Comparison of ENCODE assay signal across 8 cellular contexts in genomic region chr12:49705479-49706267, GRCh38. TPM values are rescaled to one million over a fixed set of nuclear protein-coding genes. Genes with fewer than 3 reads are reported as not detected.
DNase-seq lines count a peak whose midpoint lies in the region; ATAC-seq, FAIRE-seq and TF ChIP-seq lines count a peak whose summit lies in the region.

No MANE protein-coding gene starts in this region.

- TF ChIP-seq RAD21 in GM12878 (IDR thresholded peaks at IDR 0.05; ENCODE audit: insufficient read depth, low read depth, low read length), result peak; percentile 16; the same call in 1 of the 2 replicates

- CTCF ChIA-PET in GM12878 (lab: Yijun Ruan, JAX), result interaction anchor here (0.6 to 17.7 kb wide), 16 partner anchors 8 to 134 kb away, joined by 3 to 486 read pairs (median 5); partner anchors contain the start of genes PRPF40B and TMBIM6

- DNase-seq in GM12865 (ENCODE audit: low read depth), result peak; percentile 80
- peak; percentile 97 for DNase-seq in NCI-H82 (lab: John Stamatoyannopoulos, UW)
- DNase-seq in GM12878 (ENCODE audit: low read depth, low spot score), result no peak
- DNase-seq in islet precursor cell, result peak; percentile 92
- peak; percentile 48 for DNase-seq in stimulated activated CD4-positive, alpha-beta T cell treated with anti-CD3 and anti-CD28 coated beads, Interleukin-15, amount 100 ng/mL, for 24 hours

- H3K9me3 ChIP-seq in GM12878 (replicated peaks; ENCODE audit: control insufficient read depth, insufficient read depth, low read length), result no peaks in the 10 kb centered on the region

- peak overlapping the region; percentile 77 for H3K4me3 ChIP-seq in GM12865 (ENCODE audit: low read depth, low read length)
- H3K4me3 ChIP-seq in GM12878, result peak overlapping the region; percentile 96

- TF ChIP-seq CTCF in GM12865 (IDR thresholded peaks at IDR 0.05; ENCODE audit: insufficient read depth, low read depth, low read length, missing control alignments) (no peak), GM12878 (IDR thresholded peaks at IDR 0.05 in 2 of 3, conservative IDR thresholded peaks at IDR 0.05 in 1 of 3; ENCODE audit: control insufficient read depth in 2 of 3, extremely low read depth in 1 of 3, insufficient read depth in 1 of 3, low read depth in 3 of 3, low read length in 3 of 3) (peak in 1 of 3 experiments; percentile 28; a peak in 1 of 6 replicates)

- BruUV-seq in GM12878 (replicated peaks; lab: Mats Ljungman, UMichigan), result TSS peak; percentile 89

- intact Hi-C loops in GM12878 (cut with micrococcal nuclease; ENCODE audit: unreplicated experiment), result loop anchor here (2.0 to 5.0 kb wide), 4 partner anchors 35 to 338 kb away; partner anchors contain the start of genes MCRS1, SPATS2 and TMBIM6

- no peak overlapping the region for H2AFZ ChIP-seq in GM12878 (ENCODE audit: control insufficient read depth, low read depth, low read length)

- in situ Hi-C loops in GM12878 (cut with MboI), result loop anchor here (5.0 kb wide), 1 partner anchor 63 kb away; no protein-coding TSS in a partner anchor

- POLR2A ChIA-PET in GM12878 (lab: Charles Lee), result interaction anchor here (0.9 to 7.2 kb wide), 17 partner anchors 11 to 339 kb away, joined by 3 to 166 read pairs (median 15); partner anchors contain the start of genes PRPF40B, SPATS2 and TMBIM6

- H3K27ac ChIP-seq in GM12878 (ENCODE audit: control insufficient read depth, insufficient read depth), result peak overlapping the region; percentile 82

- H3K4me1 ChIP-seq in GM12878 (ENCODE audit: control insufficient read depth, insufficient read depth, low read length), result peaks cover 29% of the 10 kb centered on the region

- RAD21 ChIA-PET in GM12878 (lab: Charles Lee; ENCODE audit: unreplicated experiment), result interaction anchor here (0.6 to 9.7 kb wide), 20 partner anchors 8 to 347 kb away, joined by 3 to 167 read pairs (median 12); partner anchors contain the start of genes PRPF40B, SPATS2 and TMBIM6

- SMC1A ChIA-PET in GM12878 (lab: Charles Lee; ENCODE audit: uncharacterized antibody, unreplicated experiment), result interaction anchor here (0.6 to 13.8 kb wide), 19 partner anchors 11 to 526 kb away, joined by 3 to 191 read pairs (median 7); partner anchors contain the start of genes PRPF40B and TMBIM6

- WGBS in GM12878 (ENCODE audit: insufficient coverage, insufficient replicate concordance, low lambda C conversion rate, missing lambda C conversion rate), result under 1% methylated on average over 13 of the region's 13 CpGs

- ATAC-seq in GM12878 (peak; percentile 50), GM19455 (IDR thresholded peaks at IDR 0.05; ENCODE audit: unreplicated experiment) (no peak), HG03354 (IDR thresholded peaks at IDR 0.05; ENCODE audit: poor library complexity, severe bottlenecking, unreplicated experiment) (no peak), GM18868 (IDR thresholded peaks at IDR 0.05; ENCODE audit: unreplicated experiment) (no peak)

- peaks cover 65% of the 10 kb centered on the region for H3K79me2 ChIP-seq in GM12878 (ENCODE audit: control insufficient read depth, insufficient read depth, low read length)

- H3K4me2 ChIP-seq in GM12878 (ENCODE audit: control insufficient read depth, insufficient read depth), result peak overlapping the region; percentile 93

- TF ChIP-seq POLR2A in GM12878 (IDR thresholded peaks at IDR 0.05; ENCODE audit: low read depth, low read length), result peak; percentile 80

- 0 out of 4 replicates have a peak, but pooled peaks of 1 of the 2 experiments have one; percentile 7 for TF ChIP-seq EP300 in GM12878 (IDR thresholded peaks at IDR 0.05; ENCODE audit: borderline replicate concordance in 1 of 2, control insufficient read depth in 1 of 2, low read depth in 2 of 2, low read length in 2 of 2)

- no peaks in the 10 kb centered on the region for H3K27me3 ChIP-seq in GM12878 (replicated peaks in 1 of 2; ENCODE audit: control insufficient read depth in 2 of 2, insufficient read depth in 2 of 2, low read length in 1 of 2)

- no peaks in the 10 kb centered on the region for H4K20me1 ChIP-seq in GM12878 (ENCODE audit: control insufficient read depth, insufficient read depth)

- H3K9ac ChIP-seq in GM12878 (ENCODE audit: control insufficient read depth, insufficient read depth, low read length), result peak overlapping the region; percentile 88

- peak; percentile 83 for FAIRE-seq in GM12878 (lab: Jason Lieb, UNC)

- H3K36me3 ChIP-seq in GM12878 (ENCODE audit: control insufficient read depth in 2 of 2, insufficient read depth in 2 of 2, low read length in 1 of 2), result no peaks in the 10 kb centered on the region

TF ChIP-seq in GM12878, 131 proteins besides CTCF, POLR2A, EP300 and RAD21 (continues in another document):
- TF ChIP-seq BHLHE40 (IDR thresholded peaks at IDR 0.05; ENCODE audit: borderline replicate concordance in 1 of 2, low read depth in 2 of 2, low read length in 1 of 2), result no peak; a peak in 2 of 4 replicates
- TF ChIP-seq KLF5 (IDR thresholded peaks at IDR 0.05; ENCODE audit: partially characterized antibody), result no peak
- TF ChIP-seq MLLT1 (IDR thresholded peaks at IDR 0.05), result no peak; the same call in 1 of the 2 replicates
- TF ChIP-seq KAT2A (conservative IDR thresholded peaks at IDR 0.05; ENCODE audit: control insufficient read depth, low read depth, low read length), result no peak
- 0 out of 2 replicates have a peak, but pooled peaks have one; percentile 17 for TF ChIP-seq SIN3A (IDR thresholded peaks at IDR 0.05; ENCODE audit: low read depth, low read length)
- TF ChIP-seq SREBF2 (IDR thresholded peaks at IDR 0.05; ENCODE audit: low read length), result no peak
- TF ChIP-seq ELK1 (IDR thresholded peaks at IDR 0.05; ENCODE audit: low read depth, low read length), result no peak

RNA-seq across cellular contexts. Expression of gene FMNL3, which starts 1.5 kb away (rescaled TPM):
- total RNA-seq in GM12878 (2013; cell fraction: nucleolus; rRNA removed), result 182 and 205 TPM in 2 replicates
- total RNA-seq in GM12878 (2014; rRNA removed) (44.1 and 46.8 TPM in 2 replicates), GM12878 (2014; rRNA removed; fragmentation: Illumina TruSeq; extraction: Trizol) (29.1 and 29.2 TPM in 2 replicates), GM12878 (2021) (60.5 and 64.9 TPM in 2 replicates)
- 19.3 TPM for polyA plus RNA-seq in GM12878 (2011; ENCODE audit: low read depth)
- polyA plus RNA-seq in GM12878 (2011; rRNA removed) (40.6 and 47.6 TPM in 2 replicates), GM12878 (2014; fragmentation: Illumina TruSeq; extraction: Trizol) (35.3 and 40.6 TPM in 2 replicates), GM12878 (2014; fragmentation: Nextera tagmentation; extraction: Ambion mirVana) (1 to 10 TPM; 3.0 to 5.3 TPM), GM12878 (2014; rRNA removed) (32.6 and 35.0 TPM in 2 replicates), GM12878 (2016; fragmentation: Nextera tagmentation; extraction: Ambion mirVana) (10 to 100 TPM; 15.1 to 15.7 TPM)
- 40.6 and 44.7 TPM in 2 replicates for polyA plus RNA-seq in GM12878 (2011; cell fraction: cytosol; rRNA removed)
- 131 and 157 TPM in 2 replicates for polyA plus RNA-seq in GM12878 (2011; cell fraction: nucleus; rRNA removed)
- 33.5 and 36.8 TPM in 2 replicates for polyA plus RNA-seq in GM12878 (2012)
- polyA minus RNA-seq in GM12878 (2011; rRNA and poly(A)+ RNA removed), result 105 and 132 TPM in 2 replicates
- polyA minus RNA-seq in GM12878 (2011; cell fraction: cytosol; rRNA and poly(A)+ RNA removed), result 41.7 and 48.0 TPM in 2 replicates
- polyA minus RNA-seq in GM12878 (2011; cell fraction: nucleus; rRNA and poly(A)+ RNA removed), result 46.2 and 54.0 TPM in 2 replicates

RNA-seq across cellular contexts. Expression of gene TMBIM6, which starts 35.7 kb away (rescaled TPM):
- 355 and 369 TPM in 2 replicates for total RNA-seq in GM12878 (2013; cell fraction: nucleolus; rRNA removed)
- total RNA-seq in GM12878 (2014; rRNA removed), result 231 and 268 TPM in 2 replicates
- 221 and 224 TPM in 2 replicates for total RNA-seq in GM12878 (2014; rRNA removed; fragmentation: Illumina TruSeq; extraction: Trizol)
- 302 and 306 TPM in 2 replicates for total RNA-seq in GM12878 (2021)
- polyA plus RNA-seq in GM12878 (2011; ENCODE audit: low read depth), result 226 TPM
- polyA plus RNA-seq in GM12878 (2011; rRNA removed), result 505 and 603 TPM in 2 replicates
- polyA plus RNA-seq in GM12878 (2011; cell fraction: cytosol; rRNA removed), result 335 and 461 TPM in 2 replicates
- polyA plus RNA-seq in GM12878 (2011; cell fraction: nucleus; rRNA removed), result 251 and 330 TPM in 2 replicates
- 221 and 351 TPM in 2 replicates for polyA plus RNA-seq in GM12878 (2012)
- polyA plus RNA-seq in GM12878 (2014; fragmentation: Illumina TruSeq; extraction: Trizol), result 308 and 371 TPM in 2 replicates
- polyA plus RNA-seq in GM12878 (2014; fragmentation: Nextera tagmentation; extraction: Ambion mirVana), result 1,000 to 10,000 TPM in 1 of 2 experiments, 100 to 1,000 TPM in 1; 853 to 1,192 TPM
- polyA plus RNA-seq in GM12878 (2014; rRNA removed), result 220 and 242 TPM in 2 replicates
- polyA plus RNA-seq in GM12878 (2016; fragmentation: Nextera tagmentation; extraction: Ambion mirVana), result 100 to 1,000 TPM; 451 to 455 TPM
- 237 and 279 TPM in 2 replicates for polyA minus RNA-seq in GM12878 (2011; rRNA and poly(A)+ RNA removed)
- polyA minus RNA-seq in GM12878 (2011; cell fraction: cytosol; rRNA and poly(A)+ RNA removed), result 82.2 and 95.7 TPM in 2 replicates
- 65.3 and 85.8 TPM in 2 replicates for polyA minus RNA-seq in GM12878 (2011; cell fraction: nucleus; rRNA and poly(A)+ RNA removed)
